Comparison of ENCODE assay signal across 17 cellular contexts in the genomic region with DNA sequence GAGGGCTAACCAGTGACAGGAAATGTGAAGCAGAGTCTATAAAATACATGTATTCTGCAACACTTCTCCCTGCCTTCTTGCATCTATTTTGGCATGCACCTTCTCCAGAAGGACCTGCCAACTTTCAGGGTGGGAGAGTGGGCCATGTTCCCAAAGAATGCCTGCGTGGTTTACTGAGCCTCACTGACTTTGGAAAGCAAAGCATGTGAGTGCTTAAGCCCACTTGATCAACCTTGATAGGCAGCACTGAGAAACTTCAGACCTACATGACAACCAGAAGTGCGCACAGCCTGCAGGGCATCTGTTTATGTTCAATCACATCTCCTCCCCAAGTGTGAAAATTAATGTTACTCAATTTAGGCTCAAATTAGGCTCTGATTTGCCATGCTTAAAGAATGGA.
"Had no signal": no experiment of that assay in that cellular context is flagged by ENCODE, and none has a peak within 500 bp of the region (broad histone marks: within the 10 kb centered on the region; RNA-seq: fewer than 3 reads in every experiment).

No MANE protein-coding gene starts in this region.

- H3K9me3 Mint-ChIP-seq: activated naive CD4-positive, alpha-beta T cell treated with anti-CD3 and anti-CD28 coated beads, Interleukin-2, amount 50 U/mL, for 24 hours; activated T-cell treated with anti-CD3 and anti-CD28 coated beads, Interleukin-2, amount 50 U/mL, for 4 hours; memory B cell; natural killer cell had no signal

- H3K27me3 ChIP-seq: colonic mucosa, foreskin keratinocyte, upper lobe of left lung had no signal

- H3K9me3 ChIP-seq: colonic mucosa, mucosa of descending colon, upper lobe of left lung had no signal

- H3K36me3 Mint-ChIP-seq: activated naive CD4-positive, alpha-beta T cell treated with anti-CD3 and anti-CD28 coated beads, Interleukin-2, amount 50 U/mL, for 24 hours; memory B cell; natural killer cell had no signal

- H3K4me3 ChIP-seq: colonic mucosa, mucosa of descending colon, upper lobe of left lung had no signal

- H3K4me1 Mint-ChIP-seq: activated naive CD4-positive, alpha-beta T cell treated with anti-CD3 and anti-CD28 coated beads, Interleukin-2, amount 50 U/mL, for 24 hours; memory B cell; natural killer cell had no signal

- H3K36me3 ChIP-seq: colonic mucosa had no signal

- H3K27ac Mint-ChIP-seq: activated naive CD4-positive, alpha-beta T cell treated with anti-CD3 and anti-CD28 coated beads, Interleukin-2, amount 50 U/mL, for 24 hours; memory B cell; natural killer cell had no signal

- H3K4me3 Mint-ChIP-seq: activated naive CD4-positive, alpha-beta T cell treated with anti-CD3 and anti-CD28 coated beads, Interleukin-2, amount 50 U/mL, for 24 hours; activated T-cell treated with anti-CD3 and anti-CD28 coated beads, Interleukin-2, amount 50 U/mL, for 4 hours; memory B cell; natural killer cell had no signal

- H3K4me1 ChIP-seq: colonic mucosa had no signal

- ATAC-seq: activated T-cell treated with anti-CD3 and anti-CD28 coated beads, Interleukin-2, amount 50 U/mL, for 4 hours; foreskin keratinocyte; left colon; mucosa of descending colon; natural killer cell had no signal

- H3K27ac ChIP-seq: colonic mucosa, foreskin keratinocyte, WERI-Rb-1 had no signal

- DNase-seq: activated CD4-positive, alpha-beta T cell treated with anti-CD3 and anti-CD28 coated beads, Interleukin-2, amount 50 U/mL, for 48 hours; activated effector memory CD4-positive, alpha-beta T cell treated with anti-CD3 and anti-CD28 coated beads, Interleukin-2, amount 50 U/mL, for 16 hours; activated T-cell treated with anti-CD3 and anti-CD28 coated beads, Interleukin-2, amount 50 U/mL, for 4 hours; central memory CD4-positive, alpha-beta T cell; colonic mucosa; foreskin keratinocyte; left colon; mucosa of descending colon; natural killer cell; small intestine; stimulated activated CD4-positive, alpha-beta T cell treated with anti-CD3 and anti-CD28 coated beads, Interleukin-4, amount 100 ng/mL, for 24 hours; stimulated activated naive CD4-positive, alpha-beta T cell; T-helper 1 cell; upper lobe of left lung; WERI-Rb-1 had no signal
